Comparison of ENCODE assay signal across 9 cellular contexts in the genomic region with DNA sequence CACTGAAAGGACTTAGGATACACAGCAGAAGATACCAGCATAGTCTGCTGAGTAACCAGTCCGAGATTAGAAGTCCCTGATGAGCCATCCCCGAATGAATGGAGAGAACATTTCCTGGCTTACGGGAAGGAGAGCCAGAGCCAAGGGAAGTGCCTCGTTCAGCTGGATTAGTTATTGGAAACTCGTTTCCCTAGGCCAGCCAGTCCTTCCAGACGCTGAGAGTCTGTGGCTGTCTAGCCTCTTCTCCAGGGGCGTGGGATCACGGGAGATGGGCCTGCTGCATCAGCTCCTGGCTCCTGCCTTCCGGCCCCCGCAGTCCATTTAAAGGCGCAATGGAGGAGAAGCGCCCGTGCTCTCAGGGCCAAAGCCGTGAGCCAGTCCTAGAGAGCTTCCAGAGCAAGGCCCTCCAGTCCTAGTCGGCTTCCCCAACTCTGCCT.
DNase-seq lines count a peak whose midpoint lies in the region; ATAC-seq and TF ChIP-seq lines count a peak whose summit lies in the region.
"Had no signal": no experiment of that assay in that cellular context is flagged by ENCODE, and none has a peak within 500 bp of the region (broad histone marks: within the 10 kb centered on the region; RNA-seq: fewer than 3 reads in every experiment).

No MANE protein-coding gene starts in this region.

- no peak for TF ChIP-seq EP300 in upper lobe of left lung (IDR thresholded peaks at IDR 0.05)

- peak overlapping the region; percentile 70 for H3K4me3 ChIP-seq in adipocyte (ENCODE audit: low read length)
- H3K4me3 ChIP-seq in foreskin fibroblast (ENCODE audit: low read depth in 1 of 2, low read length in 2 of 2): peak overlapping the region; percentile 10 to 20
- H3K4me3 ChIP-seq in upper lobe of left lung: no peak overlapping the region
- H3K4me3 ChIP-seq: K562 had no signal

- H3K4me1 ChIP-seq in adipocyte (ENCODE audit: control insufficient read depth, insufficient read depth, low read length) (peaks cover 21% of the 10 kb centered on the region), upper lobe of left lung (peaks cover 0 to 7% (median 3%) of the 10 kb centered on the region in 4 donors)

- H3K9me3 ChIP-seq in adipocyte (ENCODE audit: control insufficient read depth, low read length) (no peaks in the 10 kb centered on the region), upper lobe of left lung (no peaks in the 10 kb centered on the region)

- H3K27me3 ChIP-seq in adipocyte (replicated peaks; ENCODE audit: control insufficient read depth, insufficient read depth, low read length): no peaks in the 10 kb centered on the region
- no peaks in the 10 kb centered on the region for H3K27me3 ChIP-seq in upper lobe of left lung

- 77% methylated on average over 15 of the region's 15 CpGs for WGBS in upper lobe of left lung, 2 donors

- H3K9ac ChIP-seq in adipocyte (ENCODE audit: low read length): peak overlapping the region; percentile 82

- TF ChIP-seq POLR2A in upper lobe of left lung (IDR thresholded peaks at IDR 0.05): no peak

- peak; percentile 79 to 96 for ATAC-seq in upper lobe of left lung (ENCODE audit: low FRiP score in 2 of 2)
- no peak for ATAC-seq in GM19023 (IDR thresholded peaks at IDR 0.05; ENCODE audit: unreplicated experiment)
- ATAC-seq: K562 had no signal

- no peaks in the 10 kb centered on the region for H3K36me3 ChIP-seq in adipocyte (ENCODE audit: control insufficient read depth, insufficient read depth, low read length, severe bottlenecking)
- no peaks in the 10 kb centered on the region for H3K36me3 ChIP-seq in upper lobe of left lung

- no peak for TF ChIP-seq CTCF in foreskin fibroblast (IDR thresholded peaks at IDR 0.05; ENCODE audit: low read depth, low read length)
- no peak for TF ChIP-seq CTCF in upper lobe of left lung (IDR thresholded peaks at IDR 0.05)

- H3K27ac ChIP-seq in upper lobe of left lung: peak overlapping the region; percentile 24 to 39 (median 33)

- peak; percentile 51 for DNase-seq in adipocyte (ENCODE audit: low read depth)
- peak; percentile 68 to 82 for DNase-seq in foreskin fibroblast
- peak; percentile 39 for DNase-seq in myocyte (ENCODE audit: low read depth)
- peak in 1 of 2 donors; percentile 37 for DNase-seq in upper lobe of left lung
- DNase-seq in cerebellar nuclear complex (lab: John Stamatoyannopoulos, UW): no peak
- DNase-seq in nucleus accumbens (lab: John Stamatoyannopoulos, UW): no peak
- DNase-seq in DMS114 treated with DMSO at 0.1 percent for 48 hours (lab: John Stamatoyannopoulos, UW; ENCODE audit: unreplicated experiment): no peak

Comparison
In these comparisons a context has a peak if more than half of its experiments do, and no peak if none do; other contexts are left out.
1. DNase-seq: peak in adipocyte (single experiment), foreskin fibroblast (2 of 2) and myocyte (single experiment); none in cerebellar nuclear complex (0 of 2), nucleus accumbens (0 of 56) and DMS114 treated with DMSO at 0.1 percent for 48 hours (single experiment).
2. H3K4me3 ChIP-seq: peak in adipocyte (single experiment) and foreskin fibroblast (2 of 2); none in upper lobe of left lung (0 of 4).